18 cellular contexts compared by ENCODE assay signal in genomic region chr13:74346960-74347359, GRCh38.
"Had no signal": no experiment of that assay in that cellular context is flagged by ENCODE, and none has a peak within 500 bp of the region (broad histone marks: within the 10 kb centered on the region; RNA-seq: fewer than 3 reads in every experiment).

No MANE protein-coding gene starts in this region.

- H3K36me3 ChIP-seq: right lobe of liver, tibial artery had no signal

- H3K27me3 ChIP-seq: right lobe of liver, tibial artery had no signal

- H3K4me1 ChIP-seq: right lobe of liver, tibial artery had no signal

- H3K4me3 ChIP-seq: mucosa of descending colon, right lobe of liver, tibial artery had no signal

- H3K27ac ChIP-seq: right lobe of liver, tibial artery had no signal

- H3K9me3 ChIP-seq: right lobe of liver, tibial artery had no signal

- DNase-seq: activated CD4-positive, alpha-beta T cell treated with anti-CD3 and anti-CD28 coated beads for 36 hours; activated CD4-positive, alpha-beta T cell treated with anti-CD3 and anti-CD28 coated beads, Interleukin-2, amount 50 U/mL, for 4 hours; activated CD8-positive, alpha-beta memory T cell treated with anti-CD3 and anti-CD28 coated beads for 24 hours; activated CD8-positive, alpha-beta memory T cell treated with anti-CD3 and anti-CD28 coated beads, Interleukin-2, amount 50 U/mL, for 4 hours; activated T-cell treated with anti-CD3 and anti-CD28 coated beads, Interleukin-2, amount 50 U/mL, for 24 hours; aorta; effector memory CD4-positive, alpha-beta T cell; foreskin melanocyte; kidney glomerular epithelial cell; mesenchymal stem cell; mucosa of descending colon; occipital lobe; right lobe of liver; small intestine; stimulated activated CD4-positive, alpha-beta T cell treated with anti-CD3 and anti-CD28 coated beads, Interleukin-2, amount 100 ng/mL, for 24 hours; stimulated activated naive CD8-positive, alpha-beta T cell treated with anti-CD3 and anti-CD28 coated beads, Interleukin-15, amount 100 ng/mL, for 72 hours; T-helper 2 cell; tibial artery had no signal
